In genomic region chr1:173478099-173478555, GRCh38 we compare ENCODE assay signal across 8 cellular contexts. TPM values are rescaled to one million over a fixed set of nuclear protein-coding genes. Genes with fewer than 3 reads are reported as not detected.
DNase-seq lines count a peak whose midpoint lies in the region; ATAC-seq and TF ChIP-seq lines count a peak whose summit lies in the region.

No MANE protein-coding gene starts in this region.

- H3K27ac Mint-ChIP-seq in MCF 10A (ENCODE audit: low read depth, unreplicated experiment), result peak overlapping the region; percentile 99

- POLR2A ChIA-PET in MCF 10A (lab: Yijun Ruan, JAX), result interaction anchor here (0.7 to 5.1 kb wide), 52 partner anchors 12 to 945 kb away, joined by 3 to 181 read pairs (median 5); partner anchors contain the start of genes CENPL, DARS2, GAS5 and KLHL20

- TF ChIP-seq POLR2A in sigmoid colon (IDR thresholded peaks at IDR 0.05), result no peak

- no peak for TF ChIP-seq CTCF in MCF 10A (IDR thresholded peaks at IDR 0.05; ENCODE audit: unreplicated experiment)
- no peak for TF ChIP-seq CTCF in sigmoid colon (IDR thresholded peaks at IDR 0.05)

- peak overlapping the region; percentile 98 to 99 (median 99) for H3K27ac ChIP-seq in sigmoid colon

- H3K9me3 Mint-ChIP-seq in MCF 10A (ENCODE audit: unreplicated experiment), result no peaks in the 10 kb centered on the region

- H3K27me3 ChIP-seq in sigmoid colon, result no peaks in the 10 kb centered on the region

- peaks cover 0 to 52% (median 46%) of the 10 kb centered on the region in 4 donors for H3K4me1 ChIP-seq in sigmoid colon

- BruUV-seq in MCF 10A (replicated peaks; lab: Mats Ljungman, UMichigan), result no TSS peak

- H3K27me3 Mint-ChIP-seq in MCF 10A (ENCODE audit: insufficient read depth, unreplicated experiment), result no peaks in the 10 kb centered on the region

- peak overlapping the region; percentile 97 for H3K4me3 Mint-ChIP-seq in MCF 10A (ENCODE audit: unreplicated experiment)

- intact Hi-C loops in MCF 10A (cut with micrococcal nuclease), result loop anchor here (1.0 to 2.0 kb wide), 3 partner anchors 29 to 346 kb away; partner anchors contain the start of genes CENPL and DARS2
- intact Hi-C loops in sigmoid colon (cut with DNase I), result loop anchor here (2.0 to 10.0 kb wide), 2 partner anchors 237 to 387 kb away; partner anchors contain the start of genes GAS5, KLHL20 and ZBTB37

- no peaks in the 10 kb centered on the region for H3K9me3 ChIP-seq in sigmoid colon

- DNase-seq in SIG-M5 treated with dmso at 0.1 percent for 504 hours (lab: John Stamatoyannopoulos, UW; ENCODE audit: unreplicated experiment) (peak; percentile 55), SIG-M5 (lab: John Stamatoyannopoulos, UW) (no peak), NCI-H526 treated with DMSO at 0.1 percent for 48 hours (lab: John Stamatoyannopoulos, UW) (peak; percentile 71), MCF 10A (ENCODE audit: unreplicated experiment) (peak; percentile 96), iPS-NIHi7 (ENCODE audit: extremely low spot score) (peak; percentile 25), sigmoid colon (peak; percentile 87)
- no peak for DNase-seq in effector CD4-positive, alpha-beta T cell

- H3K36me3 Mint-ChIP-seq in MCF 10A (ENCODE audit: insufficient read depth, unreplicated experiment), result peaks cover 39% of the 10 kb centered on the region

- peaks cover 18 to 31% (median 20%) of the 10 kb centered on the region in 4 donors for H3K36me3 ChIP-seq in sigmoid colon

- peak overlapping the region; percentile 75 to 92 (median 85) for H3K4me3 ChIP-seq in sigmoid colon

- CTCF ChIA-PET in MCF 10A (lab: Yijun Ruan, JAX), result interaction anchor here (0.5 to 7.4 kb wide), 20 partner anchors 10 to 737 kb away, joined by 3 to 73 read pairs (median 4); partner anchors contain the start of genes CENPL, DARS2 and KLHL20

- TF ChIP-seq EP300 in sigmoid colon (IDR thresholded peaks at IDR 0.05), result no peak

- ATAC-seq in HG03135 (IDR thresholded peaks at IDR 0.05; ENCODE audit: unreplicated experiment), result no peak

- 5 to 16% methylated on average over 9 of the region's 9 CpGs for WGBS in sigmoid colon, 2 donors

- H3K4me1 Mint-ChIP-seq in MCF 10A (ENCODE audit: insufficient read depth, unreplicated experiment), result peaks cover 68% of the 10 kb centered on the region

RNA-seq across cellular contexts. Expression of gene PRDX6, which starts 1.0 kb away (rescaled TPM):
- total RNA-seq in MCF 10A (2022) (502 and 563 TPM in 2 replicates), sigmoid colon (100 to 1,000 TPM; 128 to 205 (median 183) TPM)
- 100 to 1,000 TPM; 292 to 804 (median 561) TPM for polyA plus RNA-seq in sigmoid colon

Comparison
In these comparisons a context has a peak if more than half of its experiments do, and no peak if none do; other contexts are left out.
1. DNase-seq: peak in SIG-M5 treated with dmso at 0.1 percent for 504 hours (single experiment), NCI-H526 treated with DMSO at 0.1 percent for 48 hours (single experiment), MCF 10A (single experiment), iPS-NIHi7 (single experiment) and sigmoid colon (single experiment); none in SIG-M5 (single experiment) and effector CD4-positive, alpha-beta T cell (single experiment).